Comparison of ENCODE assay signal across 1 cellular context in genomic region chr9:38019731-38020130, GRCh38.
TF ChIP-seq lines count a peak whose summit lies in the region.

No MANE protein-coding gene starts in this region.

TF ChIP-seq in HepG2, 621 proteins besides CTCF, POLR2A, EP300 and RAD21:
- TF ChIP-seq DDIT3 (CRISPR knock-in tag; IDR thresholded peaks at IDR 0.05) (no peak), ZNF570 (CRISPR knock-in tag; IDR thresholded peaks at IDR 0.05; ENCODE audit: borderline replicate concordance) (no peak), IKZF1 (IDR thresholded peaks at IDR 0.05) (no peak), POLR2AphosphoS2 (IDR thresholded peaks at IDR 0.05; ENCODE audit: low read depth, low read length) (no peak), ZNF251 (CRISPR knock-in tag; IDR thresholded peaks at IDR 0.05) (no peak), DNMT1 (CRISPR knock-in tag; IDR thresholded peaks at IDR 0.05) (no peak), RFX1 (IDR thresholded peaks at IDR 0.05) (no peak), ZNF7 (CRISPR knock-in tag; IDR thresholded peaks at IDR 0.05) (no peak), JUNB (CRISPR knock-in tag; IDR thresholded peaks at IDR 0.05; ENCODE audit: borderline replicate concordance) (no peak), ZNF383 (CRISPR knock-in tag; IDR thresholded peaks at IDR 0.05; ENCODE audit: borderline replicate concordance) (no peak), MAX (IDR thresholded peaks at IDR 0.05) (no peak), CREB1 (IDR thresholded peaks at IDR 0.05) (no peak), CREB1 (CRISPR knock-in tag; IDR thresholded peaks at IDR 0.05) (no peak)
